ENCODE assay signal across 8 cellular contexts in genomic region chr22:30920407-30920806, GRCh38. TPM values are rescaled to one million over a fixed set of nuclear protein-coding genes. Genes with fewer than 3 reads are reported as not detected.
DNase-seq lines count a peak whose midpoint lies in the region; ATAC-seq and TF ChIP-seq lines count a peak whose summit lies in the region.

No MANE protein-coding gene starts in this region.

- no peak overlapping the region for H3K27ac ChIP-seq in A673 (ENCODE audit: low read depth, low read length, poor library complexity, severe bottlenecking)
- no peak overlapping the region for H3K27ac ChIP-seq in liver (ENCODE audit: low read depth in 1 of 2, low read length in 2 of 2)

- WGBS in liver = under 1% methylated on average over 9 of the region's 9 CpGs

- POLR2A ChIA-PET in A673 (lab: Charles Lee; ENCODE audit: low non-redundant PET) = no interaction called here

- peaks cover 14% of the 10 kb centered on the region for H3K4me1 ChIP-seq in A673 (ENCODE audit: insufficient read depth, low read length, poor library complexity, severe bottlenecking)
- peaks cover 1 to 6% (median 5%) of the 10 kb centered on the region in 4 donors for H3K4me1 ChIP-seq in liver (ENCODE audit: control insufficient read depth in 4 of 4, insufficient read depth in 4 of 4, low read length in 3 of 4)

- in situ Hi-C loops in GM13977 (cut with MboI; ENCODE audit: low pct_unique_long_range_greater_than_20kb, low sequenced_read_pairs, unreplicated experiment) = no loop called here

- H3K9me3 ChIP-seq in A673 (ENCODE audit: low read depth, low read length, poor library complexity, severe bottlenecking) (peaks cover 5% of the 10 kb centered on the region), liver (ENCODE audit: control insufficient read depth in 4 of 4, low read length in 3 of 4) (peaks cover under 1 to 5% (median 2%) of the 10 kb centered on the region in 4 donors)

- H3K36me3 ChIP-seq in A673 (ENCODE audit: insufficient read depth, low read length, poor library complexity, severe bottlenecking) (no peaks in the 10 kb centered on the region), liver (ENCODE audit: control insufficient read depth in 4 of 4, insufficient read depth in 3 of 4, low read depth in 1 of 4, low read length in 3 of 4) (peaks cover 0 to 6% (median 1%) of the 10 kb centered on the region in 4 donors)

- ATAC-seq in HG03175 (IDR thresholded peaks at IDR 0.05; ENCODE audit: unreplicated experiment) = no peak

- H3K9ac ChIP-seq in liver (ENCODE audit: low read depth in 1 of 2, low read length in 2 of 2) = no peak overlapping the region

- no TSS peak for BruUV-seq in A673 (replicated peaks; lab: Mats Ljungman, UMichigan)

- DNase-seq in A673 (ENCODE audit: low spot score) (peak; percentile 81), GM13977 (ENCODE audit: low spot score) (peak; percentile 86), NCI-H524 (lab: John Stamatoyannopoulos, UW) (peak; percentile 12 to 62), dedifferentiated amniotic fluid mesenchymal stem cell (ENCODE audit: extremely low spot score) (peak; percentile 56)
- peak; percentile 65 to 80 for DNase-seq in activated CD4-positive, alpha-beta T cell treated with anti-CD3 and anti-CD28 coated beads, Interleukin-2, amount 50 U/mL, for 24 hours (ENCODE audit: low read depth in 1 of 2, low spot score in 1 of 2)
- DNase-seq in stimulated activated CD4-positive, alpha-beta T cell treated with anti-CD3 and anti-CD28 coated beads, TNF-alpha, amount 100 ng/mL, for 24 hours (ENCODE audit: low read depth in 3 of 3) = peak; percentile 73 to 87 (median 80)

- H3K27me3 ChIP-seq in A673 (replicated peaks; ENCODE audit: insufficient read depth, low read depth, low read length, poor library complexity) (no peaks in the 10 kb centered on the region), liver (ENCODE audit: control insufficient read depth in 4 of 4, insufficient read depth in 4 of 4, low read length in 3 of 4) (no peaks in the 10 kb centered on the region)

- TF ChIP-seq CTCF in A673 (conservative IDR thresholded peaks at IDR 0.05; ENCODE audit: low read depth, low read length) (peak; percentile 88), GM13977 (IDR thresholded peaks at IDR 0.05; ENCODE audit: extremely low read depth, insufficient read depth, missing control alignments) (peak; percentile 96), liver (IDR thresholded peaks at IDR 0.05; ENCODE audit: low read depth, low read length, missing input control) (peak; percentile 90)

- intact Hi-C loops in A673 (cut with micrococcal nuclease; ENCODE audit: unreplicated experiment) = loop anchor here (1.0 to 2.0 kb wide), 2 partner anchors 157 to 286 kb away; partner anchors contain the start of gene SLC35E4

- no peak overlapping the region for H3K4me3 ChIP-seq in A673 (ENCODE audit: low read depth, low read length, poor library complexity, severe bottlenecking)
- H3K4me3 ChIP-seq in liver (ENCODE audit: low read depth in 1 of 3, low read length in 3 of 3) = no peak overlapping the region

- CTCF ChIA-PET in A673 (lab: Charles Lee) = interaction anchor here (0.8 to 1.1 kb wide), 2 partner anchors 30 to 158 kb away, joined by 3 to 4 read pairs; no protein-coding TSS in a partner anchor

- TF ChIP-seq RAD21 in liver (IDR thresholded peaks at IDR 0.05) = peak; percentile 75 to 80

TF ChIP-seq in liver, 16 proteins besides CTCF, POLR2A, EP300 and RAD21:
- TF ChIP-seq MAX (IDR thresholded peaks at IDR 0.05) (no peak), EGR1 (IDR thresholded peaks at IDR 0.05; ENCODE audit: low read depth in 2 of 2) (no peak), SP1 (IDR thresholded peaks at IDR 0.05) (no peak), FOXA1 (IDR thresholded peaks at IDR 0.05) (no peak), FOXA2 (IDR thresholded peaks at IDR 0.05) (no peak), YY1 (IDR thresholded peaks at IDR 0.05) (no peak), REST (IDR thresholded peaks at IDR 0.05) (no peak)
TF ChIP-seq in liver: peak in this region for 0.

RNA-seq across cellular contexts. Expression of gene MORC2, which starts 48.2 kb away (rescaled TPM):
- total RNA-seq in A673 (2021) (54.3 and 60.3 TPM in 2 replicates), liver (10 to 100 TPM; 11.4 to 12.0 TPM)
- polyA plus RNA-seq in liver = 1 to 10 TPM; 4.2 to 8.3 TPM

RNA-seq across cellular contexts. Expression of gene TUG1, which starts 48.7 kb away (rescaled TPM):
- total RNA-seq in A673 (2021) (65.8 and 70.0 TPM in 2 replicates), liver (10 to 100 TPM; 24.8 to 32.9 TPM)
- polyA plus RNA-seq in liver = 10 to 100 TPM; 11.3 to 11.6 TPM
